Comparison of ENCODE assay signal across 19 cellular contexts in genomic region chr17:10435096-10435495, GRCh38. TPM values are rescaled to one million over a fixed set of nuclear protein-coding genes. Genes with fewer than 3 reads are reported as not detected.
DNase-seq lines count a peak whose midpoint lies in the region; ATAC-seq and TF ChIP-seq lines count a peak whose summit lies in the region.
"Had no signal": no experiment of that assay in that cellular context is flagged by ENCODE, and none has a peak within 500 bp of the region (broad histone marks: within the 10 kb centered on the region; RNA-seq: fewer than 3 reads in every experiment).

No MANE protein-coding gene starts in this region.

- H3K4me3 Mint-ChIP-seq in CD8-positive, alpha-beta T cell = no peak overlapping the region
- H3K4me3 Mint-ChIP-seq in activated CD8-positive, alpha-beta T cell treated with anti-CD3 and anti-CD28 coated beads for 36 hours = no peak overlapping the region
- H3K4me3 Mint-ChIP-seq: CD4-positive, alpha-beta T cell; HFFc6 had no signal

- no peak overlapping the region for H3K27ac ChIP-seq in foreskin keratinocyte
- no peak overlapping the region for H3K27ac ChIP-seq in CD8-positive, alpha-beta T cell (ENCODE audit: low read depth, low read length)
- H3K27ac ChIP-seq: A549, SJSA1 had no signal

- no peak overlapping the region for H3K27ac Mint-ChIP-seq in CD8-positive, alpha-beta T cell
- no peak overlapping the region for H3K27ac Mint-ChIP-seq in activated CD8-positive, alpha-beta T cell treated with anti-CD3 and anti-CD28 coated beads for 36 hours
- H3K27ac Mint-ChIP-seq: CD4-positive, alpha-beta T cell; HFFc6 had no signal

- no peaks in the 10 kb centered on the region for H3K36me3 Mint-ChIP-seq in CD8-positive, alpha-beta T cell
- no peaks in the 10 kb centered on the region for H3K36me3 Mint-ChIP-seq in activated CD8-positive, alpha-beta T cell treated with anti-CD3 and anti-CD28 coated beads for 36 hours (ENCODE audit: low read depth)

- H3K36me3 ChIP-seq in CD8-positive, alpha-beta T cell (ENCODE audit: insufficient read depth, low read length) = no peaks in the 10 kb centered on the region
- H3K36me3 ChIP-seq: SJSA1 had no signal

- POLR2A ChIA-PET in CD8-positive, alpha-beta T cell (lab: Charles Lee) = no interaction called here
- POLR2A ChIA-PET in activated CD8-positive, alpha-beta T cell treated with anti-CD3 and anti-CD28 coated beads for 36 hours (lab: Charles Lee) = no interaction called here

- no peaks in the 10 kb centered on the region for H3K4me1 ChIP-seq in foreskin keratinocyte
- H3K4me1 ChIP-seq in CD8-positive, alpha-beta T cell (ENCODE audit: insufficient read depth, low read length) = no peaks in the 10 kb centered on the region
- H3K4me1 ChIP-seq: A549, SJSA1 had no signal

- H3K27me3 Mint-ChIP-seq in CD8-positive, alpha-beta T cell (ENCODE audit: low read depth) = peaks cover 21% of the 10 kb centered on the region
- peaks cover 27% of the 10 kb centered on the region for H3K27me3 Mint-ChIP-seq in activated CD8-positive, alpha-beta T cell treated with anti-CD3 and anti-CD28 coated beads for 36 hours

- no peaks in the 10 kb centered on the region for H3K9me3 ChIP-seq in CD8-positive, alpha-beta T cell (ENCODE audit: low read length)
- H3K9me3 ChIP-seq: A549, SJSA1 had no signal

- CTCF ChIA-PET in CD8-positive, alpha-beta T cell (lab: Charles Lee) = no interaction called here
- CTCF ChIA-PET in activated CD8-positive, alpha-beta T cell treated with anti-CD3 and anti-CD28 coated beads for 36 hours (lab: Charles Lee) = interaction anchor here (1.6 kb wide), 1 partner anchor 21 kb away, joined by 4 read pairs; no protein-coding TSS in a partner anchor

- DNase-seq in AG08395 (ENCODE audit: low spot score) (peak; percentile 24), ELF-1 (ENCODE audit: low read depth, low spot score) (peak; percentile 48), M059J (ENCODE audit: low read depth) (peak; percentile 39), foreskin keratinocyte (peak in 1 of 2 donors; percentile 30)
- DNase-seq in CD8-positive, alpha-beta T cell = no peak
- DNase-seq in activated CD8-positive, alpha-beta T cell treated with anti-CD3 and anti-CD28 coated beads for 36 hours = no peak
- DNase-seq: CD4-positive, alpha-beta T cell; DMS79; HFFc6; NCI-H1048; NCI-H1436 treated with DMSO at 0.1 percent for 48 hours; NCI-H2029 treated with DMSO at 0.1 percent for 48 hours; NCI-H510A; NCI-H774 had no signal

- no peak for TF ChIP-seq CTCF in foreskin keratinocyte (conservative IDR thresholded peaks at IDR 0.05)
- TF ChIP-seq CTCF in CD8-positive, alpha-beta T cell (IDR thresholded peaks at IDR 0.05) = no peak
- TF ChIP-seq CTCF in activated CD8-positive, alpha-beta T cell treated with anti-CD3 and anti-CD28 coated beads for 36 hours (IDR thresholded peaks at IDR 0.05) = no peak

- intact Hi-C loops in CD8-positive, alpha-beta T cell (cut with DNase I, micrococcal nuclease) = no loop called here
- intact Hi-C loops in activated CD8-positive, alpha-beta T cell treated with anti-CD3 and anti-CD28 coated beads for 36 hours (cut with micrococcal nuclease) = no loop called here

- H3K9me3 Mint-ChIP-seq in CD8-positive, alpha-beta T cell = peaks cover 16% of the 10 kb centered on the region
- H3K9me3 Mint-ChIP-seq in activated CD8-positive, alpha-beta T cell treated with anti-CD3 and anti-CD28 coated beads for 36 hours = peaks cover 7% of the 10 kb centered on the region

- ATAC-seq in foreskin keratinocyte (peak; percentile 36), HG03095 (IDR thresholded peaks at IDR 0.05; ENCODE audit: unreplicated experiment) (no peak), HG02981 (IDR thresholded peaks at IDR 0.05; ENCODE audit: unreplicated experiment) (no peak)
- ATAC-seq in CD8-positive, alpha-beta T cell = no peak
- no peak for ATAC-seq in activated CD8-positive, alpha-beta T cell treated with anti-CD3 and anti-CD28 coated beads for 36 hours
- ATAC-seq: A549 had no signal

- no peaks in the 10 kb centered on the region for H3K27me3 ChIP-seq in foreskin keratinocyte
- H3K27me3 ChIP-seq in CD8-positive, alpha-beta T cell (ENCODE audit: insufficient read depth, low read length) = no peaks in the 10 kb centered on the region
- H3K27me3 ChIP-seq: SJSA1 had no signal

- no peak overlapping the region for H3K4me3 ChIP-seq in CD8-positive, alpha-beta T cell (ENCODE audit: low read depth, low read length)
- H3K4me3 ChIP-seq: A549, SJSA1 had no signal

- no peaks in the 10 kb centered on the region for H3K4me1 Mint-ChIP-seq in CD8-positive, alpha-beta T cell (ENCODE audit: low read depth)
- H3K4me1 Mint-ChIP-seq in activated CD8-positive, alpha-beta T cell treated with anti-CD3 and anti-CD28 coated beads for 36 hours (ENCODE audit: low read depth) = no peaks in the 10 kb centered on the region

RNA-seq across cellular contexts. Expression of gene MYH8, which starts 13.3 kb away (rescaled TPM):
- total RNA-seq in M059J (2014; rRNA removed; shearing (Covaris generic)) = not detected in 2 replicates
- total RNA-seq in foreskin keratinocyte = not detected in 2 replicates
- polyA plus RNA-seq in foreskin keratinocyte = not detected in 2 replicates
- total RNA-seq in CD8-positive, alpha-beta T cell = not detected
- total RNA-seq in activated CD8-positive, alpha-beta T cell treated with anti-CD3 and anti-CD28 coated beads for 36 hours = not detected
- total RNA-seq: CD4-positive, alpha-beta T cell; HFFc6 had no signal
- polyA plus RNA-seq: A549 had no signal

RNA-seq across cellular contexts. Expression of gene MYH4, which starts 34.3 kb away (rescaled TPM):
- total RNA-seq in M059J (2014; rRNA removed; shearing (Covaris generic)) = not detected in 2 replicates
- total RNA-seq in foreskin keratinocyte = not detected in 2 replicates
- polyA plus RNA-seq in foreskin keratinocyte = not detected in 2 replicates
- total RNA-seq in CD8-positive, alpha-beta T cell = not detected
- total RNA-seq in activated CD8-positive, alpha-beta T cell treated with anti-CD3 and anti-CD28 coated beads for 36 hours = not detected
- total RNA-seq: CD4-positive, alpha-beta T cell; H4; HFFc6; SJSA1 had no signal
- polyA plus RNA-seq: A549 had no signal

Comparison
In these comparisons a context has a peak if more than half of its experiments do, and no peak if none do; other contexts are left out.
1. DNase-seq: peak in AG08395 (single experiment), ELF-1 (single experiment) and M059J (single experiment); none in CD8-positive, alpha-beta T cell (0 of 7) and activated CD8-positive, alpha-beta T cell treated with anti-CD3 and anti-CD28 coated beads for 36 hours (single experiment).